ENCODE assay signal across 1 cellular context in genomic region chr14:63467440-63468072, GRCh38.
TF ChIP-seq lines count a peak whose summit lies in the region.

No MANE protein-coding gene starts in this region.

TF ChIP-seq in K562, 482 proteins besides CTCF, POLR2A, EP300 and RAD21 (continued from another document):
- no peak for TF ChIP-seq ZHX1 (conservative IDR thresholded peaks at IDR 0.05; ENCODE audit: low read length)
- TF ChIP-seq ZNF318 (IDR thresholded peaks at IDR 0.05; ENCODE audit: borderline replicate concordance in 1 of 2, low read depth in 1 of 2) = no peak
- no peak for TF ChIP-seq ZNF780A (CRISPR knock-in tag; IDR thresholded peaks at IDR 0.05)
- TF ChIP-seq PURB (CRISPR knock-in tag; IDR thresholded peaks at IDR 0.05; ENCODE audit: low read depth) = no peak
- no peak for TF ChIP-seq FOS (IDR thresholded peaks at IDR 0.05; ENCODE audit: extremely low read depth, insufficient read length)
- no peak for TF ChIP-seq HMGN3 (IDR thresholded peaks at IDR 0.05; ENCODE audit: borderline replicate concordance, extremely low read depth, insufficient read length, low read depth, low read length)
- TF ChIP-seq DPF2 (IDR thresholded peaks at IDR 0.05) = no peak
- no peak for TF ChIP-seq ETV6 (IDR thresholded peaks at IDR 0.05; ENCODE audit: borderline replicate concordance in 1 of 2, low read depth in 2 of 2, low read length in 1 of 2)
- no peak for TF ChIP-seq ETV6 (CRISPR knock-in tag; IDR thresholded peaks at IDR 0.05; ENCODE audit: borderline replicate concordance)
- no peak for TF ChIP-seq SAP30 (IDR thresholded peaks at IDR 0.05; ENCODE audit: borderline replicate concordance, insufficient read depth, low read depth, low read length, poor library complexity, severe bottlenecking)
